In genomic region chr5:179819296-179820126, GRCh38 we compare ENCODE assay signal across 8 cellular contexts. TPM values are rescaled to one million over a fixed set of nuclear protein-coding genes. Genes with fewer than 3 reads are reported as not detected.
DNase-seq lines count a peak whose midpoint lies in the region; ATAC-seq and TF ChIP-seq lines count a peak whose summit lies in the region.

No MANE protein-coding gene starts in this region.

- peaks cover 19 to 34% (median 32%) of the 10 kb centered on the region in 11 experiments for H3K27me3 ChIP-seq in BLaER1 treated with 17β-estradiol and CSF1 and Interleukin-3, amounts not matched to agents 10 nM and 100 nM

- H3K27ac Mint-ChIP-seq in activated naive CD4-positive, alpha-beta T cell treated with anti-CD3 and anti-CD28 coated beads, Interleukin-2, amount 10 ng/mL, durations not matched to agents 7 days and 5 days: peak overlapping the region; percentile 84
- no peak overlapping the region for H3K27ac Mint-ChIP-seq in glutamatergic neuron (ENCODE audit: unreplicated experiment)

- CTCF ChIA-PET in activated naive CD4-positive, alpha-beta T cell treated with anti-CD3 and anti-CD28 coated beads, Interleukin-2, amount 10 ng/mL, durations not matched to agents 7 days and 5 days (lab: Charles Lee): interaction anchor here (1.1 to 2.1 kb wide), 2 partner anchors 17 to 24 kb away, joined by 3 to 12 read pairs; no protein-coding TSS in a partner anchor

- peaks cover 52% of the 10 kb centered on the region for H3K4me1 Mint-ChIP-seq in activated naive CD4-positive, alpha-beta T cell treated with anti-CD3 and anti-CD28 coated beads, Interleukin-2, amount 10 ng/mL, durations not matched to agents 7 days and 5 days
- peaks cover 15% of the 10 kb centered on the region for H3K4me1 Mint-ChIP-seq in glutamatergic neuron (ENCODE audit: low read depth, unreplicated experiment)

- peak overlapping the region; percentile 91 for H3K4me3 Mint-ChIP-seq in activated naive CD4-positive, alpha-beta T cell treated with anti-CD3 and anti-CD28 coated beads, Interleukin-2, amount 10 ng/mL, durations not matched to agents 7 days and 5 days
- H3K4me3 Mint-ChIP-seq in glutamatergic neuron (ENCODE audit: unreplicated experiment): peak overlapping the region; percentile 57

- H3K9me3 ChIP-seq in BLaER1 treated with 17β-estradiol and CSF1 and Interleukin-3, amounts not matched to agents 10 nM and 100 nM (replicated peaks in 1 of 11): no peaks in the 10 kb centered on the region

- no peak for TF ChIP-seq CTCF in glutamatergic neuron (IDR thresholded peaks at IDR 0.05; ENCODE audit: partially characterized antibody, unreplicated experiment)
- TF ChIP-seq CTCF in omental fat pad (IDR thresholded peaks at IDR 0.05): no peak

- H3K27ac ChIP-seq in BLaER1 treated with 17β-estradiol and CSF1 and Interleukin-3, amounts not matched to agents 10 nM and 100 nM: peak overlapping the region; percentile 89 to 98 (median 94)

- H3K9ac ChIP-seq in BLaER1 treated with 17β-estradiol and CSF1 and Interleukin-3, amounts not matched to agents 10 nM and 100 nM: peak overlapping the region; percentile 91 to 99 (median 98)

- no peaks in the 10 kb centered on the region for H3K9me3 Mint-ChIP-seq in activated naive CD4-positive, alpha-beta T cell treated with anti-CD3 and anti-CD28 coated beads, Interleukin-2, amount 10 ng/mL, durations not matched to agents 7 days and 5 days
- H3K9me3 Mint-ChIP-seq in glutamatergic neuron (ENCODE audit: unreplicated experiment): peaks cover 13% of the 10 kb centered on the region

- H3K27me3 Mint-ChIP-seq in activated naive CD4-positive, alpha-beta T cell treated with anti-CD3 and anti-CD28 coated beads, Interleukin-2, amount 10 ng/mL, durations not matched to agents 7 days and 5 days: peaks cover 18% of the 10 kb centered on the region
- H3K27me3 Mint-ChIP-seq in glutamatergic neuron (ENCODE audit: unreplicated experiment): peaks cover 11% of the 10 kb centered on the region

- peaks cover 26 to 41% (median 39%) of the 10 kb centered on the region in 11 experiments for H3K36me3 ChIP-seq in BLaER1 treated with 17β-estradiol and CSF1 and Interleukin-3, amounts not matched to agents 10 nM and 100 nM

- DNase-seq in NCI-H460 (ENCODE audit: extremely low read depth, low read depth): peak; percentile 66
- peak; percentile 44 for DNase-seq in activated naive CD4-positive, alpha-beta T cell treated with anti-CD3 and anti-CD28 coated beads, Interleukin-2, amount 10 ng/mL, durations not matched to agents 7 days and 5 days
- peak; percentile 58 for DNase-seq in glutamatergic neuron
- no peak for DNase-seq in omental fat pad (ENCODE audit: low spot score)
- DNase-seq in NCI-H1694 treated with DMSO at 0.1 percent for 48 hours (lab: John Stamatoyannopoulos, UW): no peak

- H3K4me2 ChIP-seq in BLaER1 treated with 17β-estradiol and CSF1 and Interleukin-3, amounts not matched to agents 10 nM and 100 nM: peak overlapping the region; percentile 89 to 100 (median 98)

- peak; percentile 10 for ATAC-seq in GM19438 (IDR thresholded peaks at IDR 0.05; ENCODE audit: low read depth, unreplicated experiment)
- ATAC-seq in omental fat pad (ENCODE audit: low FRiP score): peak; percentile 45
- ATAC-seq in GM18519 (IDR thresholded peaks at IDR 0.05; ENCODE audit: low FRiP score, unreplicated experiment): no peak

- peaks cover 17% of the 10 kb centered on the region for H3K36me3 Mint-ChIP-seq in activated naive CD4-positive, alpha-beta T cell treated with anti-CD3 and anti-CD28 coated beads, Interleukin-2, amount 10 ng/mL, durations not matched to agents 7 days and 5 days
- H3K36me3 Mint-ChIP-seq in glutamatergic neuron (ENCODE audit: unreplicated experiment): peaks cover 4% of the 10 kb centered on the region

- peak overlapping the region; percentile 41 to 100 (median 98); a peak in 18 of 20 replicates for H3K4me3 ChIP-seq in BLaER1 treated with 17β-estradiol and CSF1 and Interleukin-3, amounts not matched to agents 10 nM and 100 nM

- H4K20me1 ChIP-seq in BLaER1 treated with 17β-estradiol and CSF1 and Interleukin-3, amounts not matched to agents 10 nM and 100 nM: peaks cover 32 to 60% (median 37%) of the 10 kb centered on the region in 11 experiments

- H3K4me1 ChIP-seq in BLaER1 treated with 17β-estradiol and CSF1 and Interleukin-3, amounts not matched to agents 10 nM and 100 nM: peaks cover 50 to 71% (median 59%) of the 10 kb centered on the region in 10 experiments

RNA-seq across cellular contexts. Expression of gene SQSTM1, which starts 1.2 kb away (rescaled TPM):
- 632 and 637 TPM in 2 replicates for total RNA-seq in NCI-H460 (2014; rRNA removed; shearing (Covaris generic))
- polyA plus RNA-seq in NCI-H460 (2014; cell fraction: nucleus; rRNA removed): 1,377 and 1,626 TPM in 2 replicates
- 97.0 TPM for total RNA-seq in glutamatergic neuron (ENCODE audit: unreplicated experiment)
- total RNA-seq in omental fat pad: 100 to 1,000 TPM; 400 to 762 (median 566) TPM

RNA-seq across cellular contexts. Expression of gene MGAT4B, which starts 12.8 kb away (rescaled TPM):
- total RNA-seq in NCI-H460 (2014; rRNA removed; shearing (Covaris generic)): 94.0 and 101 TPM in 2 replicates
- 238 and 312 TPM in 2 replicates for polyA plus RNA-seq in NCI-H460 (2014; cell fraction: nucleus; rRNA removed)
- total RNA-seq in glutamatergic neuron (ENCODE audit: unreplicated experiment) (140 TPM), omental fat pad (10 to 100 TPM; 67.6 to 90.1 (median 73.9) TPM)

RNA-seq across cellular contexts. Expression of gene LTC4S, which starts 25.7 kb away (rescaled TPM):
- 0.81 and 0.87 TPM in 2 replicates for total RNA-seq in NCI-H460 (2014; rRNA removed; shearing (Covaris generic))
- polyA plus RNA-seq in NCI-H460 (2014; cell fraction: nucleus; rRNA removed): 0.99 TPM in 1 of 2 replicates, not detected in the other
- total RNA-seq in glutamatergic neuron (ENCODE audit: unreplicated experiment): 0.91 TPM
- total RNA-seq in omental fat pad: 10 to 100 TPM in 2 of 4 donors, 1 to 10 TPM in 2; 7.1 to 15.1 (median 12.0) TPM

RNA-seq across cellular contexts. Expression of gene MRNIP, which starts 39.1 kb away (rescaled TPM):
- total RNA-seq in NCI-H460 (2014; rRNA removed; shearing (Covaris generic)): 13.6 and 21.5 TPM in 2 replicates
- polyA plus RNA-seq in NCI-H460 (2014; cell fraction: nucleus; rRNA removed): 125 and 133 TPM in 2 replicates
- total RNA-seq in glutamatergic neuron (ENCODE audit: unreplicated experiment) (60.2 TPM), omental fat pad (10 to 100 TPM; 15.3 to 26.8 (median 17.7) TPM)

Comparison
In these comparisons a context has a peak if more than half of its experiments do, and no peak if none do; other contexts are left out.
1. DNase-seq: peak in NCI-H460 (single experiment), activated naive CD4-positive, alpha-beta T cell treated with anti-CD3 and anti-CD28 coated beads, Interleukin-2, amount 10 ng/mL, durations not matched to agents 7 days and 5 days (single experiment) and glutamatergic neuron (single experiment); none in omental fat pad (single experiment) and NCI-H1694 treated with DMSO at 0.1 percent for 48 hours (single experiment).